In the genomic region with DNA sequence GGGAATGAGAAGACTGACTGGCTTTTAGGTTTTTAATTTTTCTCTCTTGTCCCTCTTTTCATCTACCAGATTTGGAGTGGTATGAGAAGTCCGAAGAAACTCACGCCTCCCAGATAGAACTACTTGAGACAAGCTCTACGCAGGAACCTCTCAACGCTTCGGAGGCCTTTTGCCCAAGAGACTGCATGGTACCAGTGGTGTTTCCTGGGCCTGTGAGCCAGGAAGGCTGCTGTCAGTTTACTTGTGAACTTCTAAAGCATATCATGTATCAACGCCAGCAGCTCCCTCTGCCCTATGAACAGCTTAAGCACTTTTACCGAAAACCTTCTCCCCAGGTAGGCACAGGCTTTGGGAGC, we compare ENCODE assay signal across 8 cellular contexts. TPM values are rescaled to one million over a fixed set of nuclear protein-coding genes. Genes with fewer than 3 reads are reported as not detected.
DNase-seq lines count a peak whose midpoint lies in the region; ATAC-seq and TF ChIP-seq lines count a peak whose summit lies in the region.

No MANE protein-coding gene starts in this region.

- H3K27me3 ChIP-seq in Panc1 (ENCODE audit: control insufficient read depth, insufficient read depth, low read length) (no peaks in the 10 kb centered on the region), dorsolateral prefrontal cortex (no peaks in the 10 kb centered on the region)

- H3K9me3 ChIP-seq in Panc1 (ENCODE audit: control insufficient read depth, insufficient read depth, low read depth, low read length) = no peaks in the 10 kb centered on the region

- H3K27ac ChIP-seq in Panc1 (ENCODE audit: low read length) (peak overlapping the region; percentile 95), dorsolateral prefrontal cortex (peak overlapping the region in 48 of 59 donors; percentile 69 to 95 (median 85))

- CTCF ChIA-PET in Panc1 (lab: Charles Lee) = no interaction called here

- H3K36me3 ChIP-seq in Panc1 (ENCODE audit: control insufficient read depth, insufficient read depth, low read length) = peaks cover 6% of the 10 kb centered on the region

- POLR2A ChIA-PET in Panc1 (lab: Charles Lee) = no interaction called here

- no TSS peak for BruUV-seq in Panc1 (replicated peaks; lab: Mats Ljungman, UMichigan)

- H3K4me1 ChIP-seq in Panc1 (ENCODE audit: control insufficient read depth, insufficient read depth, low read length) = peaks cover 10% of the 10 kb centered on the region

- intact Hi-C loops in Panc1 (cut with micrococcal nuclease; ENCODE audit: unreplicated experiment) = no loop called here
- intact Hi-C loops in dorsolateral prefrontal cortex (cut with DNase I) = loop anchor here in 1 of 2 donors (10.0 kb wide), 1 partner anchor 439 kb away; no protein-coding TSS in a partner anchor

- in situ Hi-C loops in Panc1 (cut with HindIII; ENCODE audit: low pct_unique_long_range_greater_than_20kb, low sequenced_read_pairs) = no loop called here

- DNase-seq in NCI-H82 (lab: John Stamatoyannopoulos, UW) = peak; percentile 42
- DNase-seq in NCI-H82 treated with DMSO at 0.1 percent for 48 hours (lab: John Stamatoyannopoulos, UW; ENCODE audit: unreplicated experiment) = no peak
- no peak for DNase-seq in Panc1 (ENCODE audit: low read depth, low spot score)
- DNase-seq in dorsolateral prefrontal cortex = no peak
- DNase-seq in myocyte (ENCODE audit: low read depth) = peak; percentile 19

- TF ChIP-seq CTCF in Panc1 (IDR thresholded peaks at IDR 0.05) (no peak), dorsolateral prefrontal cortex (IDR thresholded peaks at IDR 0.05 in 54 of 56, conservative IDR thresholded peaks at IDR 0.05 in 2 of 56; ENCODE audit: low read depth in 1 of 56, partially characterized antibody in 56 of 56) (no peak)

- peak; percentile 16; the same call in 1 of the 2 replicates for ATAC-seq in Panc1
- ATAC-seq in GM21723 (IDR thresholded peaks at IDR 0.05; ENCODE audit: unreplicated experiment) = no peak
- no peak for ATAC-seq in GM18502 (IDR thresholded peaks at IDR 0.05; ENCODE audit: poor library complexity, unreplicated experiment)
- ATAC-seq in HG02610 (IDR thresholded peaks at IDR 0.05; ENCODE audit: unreplicated experiment) = no peak

- peak overlapping the region; percentile 84 to 86 for H3K4me3 ChIP-seq in Panc1 (ENCODE audit: low read depth in 2 of 2, low read length in 2 of 2)
- peak overlapping the region; percentile 66 to 98 (median 85) for H3K4me3 ChIP-seq in dorsolateral prefrontal cortex

RNA-seq across cellular contexts. Expression of a gene that starts 0.7 kb away (rescaled TPM):
- total RNA-seq in Panc1 (2021; ENCODE audit: unreplicated experiment) (44.2 TPM), dorsolateral prefrontal cortex (10 to 100 TPM; 10.4 to 32.4 (median 21.9) TPM), myocyte (18.1 and 35.3 TPM in 2 replicates)
- 33.2 TPM for polyA plus RNA-seq in Panc1 (2012; ENCODE audit: insufficient read length)
- polyA plus RNA-seq in myocyte (2012) = 24.5 TPM

RNA-seq across cellular contexts. Expression of a gene that starts 7.2 kb away (rescaled TPM):
- total RNA-seq in Panc1 (2021; ENCODE audit: unreplicated experiment) (59.4 TPM), dorsolateral prefrontal cortex (10 to 100 TPM; 26.4 to 55.6 (median 40.4) TPM), myocyte (33.6 and 35.9 TPM in 2 replicates)
- polyA plus RNA-seq in Panc1 (2012; ENCODE audit: insufficient read length) = 47.1 TPM
- polyA plus RNA-seq in myocyte (2012) = 107 TPM

RNA-seq across cellular contexts. Expression of a gene that starts 8.5 kb away (rescaled TPM):
- 0.28 TPM for total RNA-seq in Panc1 (2021; ENCODE audit: unreplicated experiment)
- 1.8 TPM for polyA plus RNA-seq in Panc1 (2012; ENCODE audit: insufficient read length)
- total RNA-seq in dorsolateral prefrontal cortex = 1 to 10 TPM in 7 of 120 experiments, under 1 TPM in 101, not detected in 12; 0.18 to 1.5 (median 0.52) TPM
- total RNA-seq in myocyte = not detected in 2 replicates
- 0.30 TPM for polyA plus RNA-seq in myocyte (2012)

RNA-seq across cellular contexts. Expression of a gene that starts 51.3 kb away (rescaled TPM):
- total RNA-seq in Panc1 (2021; ENCODE audit: unreplicated experiment) (45.8 TPM), dorsolateral prefrontal cortex (10 to 100 TPM; 19.1 to 45.5 (median 32.6) TPM), myocyte (33.5 and 38.8 TPM in 2 replicates)
- polyA plus RNA-seq in Panc1 (2012; ENCODE audit: insufficient read length) = 57.5 TPM
- 41.6 TPM for polyA plus RNA-seq in myocyte (2012)

Comparison
In these comparisons a context has a peak if more than half of its experiments do, and no peak if none do; other contexts are left out.
1. DNase-seq: peak in NCI-H82 (single experiment) and myocyte (single experiment); none in NCI-H82 treated with DMSO at 0.1 percent for 48 hours (single experiment), Panc1 (single experiment) and dorsolateral prefrontal cortex (0 of 10).